In genomic region chr19:46724468-46724867, GRCh38 we compare ENCODE assay signal across 13 cellular contexts. TPM values are rescaled to one million over a fixed set of nuclear protein-coding genes. Genes with fewer than 3 reads are reported as not detected.
DNase-seq lines count a peak whose midpoint lies in the region; ATAC-seq and TF ChIP-seq lines count a peak whose summit lies in the region.
"Had no signal": no experiment of that assay in that cellular context is flagged by ENCODE, and none has a peak within 500 bp of the region (broad histone marks: within the 10 kb centered on the region; RNA-seq: fewer than 3 reads in every experiment).

No MANE protein-coding gene starts in this region.

- no peak overlapping the region for H3K4me3 ChIP-seq in osteoblast (ENCODE audit: insufficient read depth, low read length)

- peaks cover 39% of the 10 kb centered on the region for H4K20me1 ChIP-seq in osteoblast (ENCODE audit: insufficient read depth, low read length)

- H3K4me1 ChIP-seq in osteoblast (ENCODE audit: insufficient read depth, low read length): no peaks in the 10 kb centered on the region

- ATAC-seq in Right ventricle myocardium superior (ENCODE audit: poor library complexity) (no peak), left lobe of liver (no peak)

- H3K9me3 ChIP-seq in osteoblast (ENCODE audit: low read depth, low read length): no peaks in the 10 kb centered on the region

- peaks cover 36% of the 10 kb centered on the region for H3K4me1 Mint-ChIP-seq in glutamatergic neuron (ENCODE audit: low read depth, unreplicated experiment)

- H3K4me3 Mint-ChIP-seq in glutamatergic neuron (ENCODE audit: unreplicated experiment): peak overlapping the region; percentile 42

- H3K27me3 Mint-ChIP-seq in glutamatergic neuron (ENCODE audit: unreplicated experiment): peaks cover 17% of the 10 kb centered on the region

- TF ChIP-seq CTCF in glutamatergic neuron (IDR thresholded peaks at IDR 0.05; ENCODE audit: partially characterized antibody, unreplicated experiment) (no peak), osteoblast (IDR thresholded peaks at IDR 0.05; ENCODE audit: extremely low read depth, low read depth, low read length) (no peak)

- no peak overlapping the region for H3K27ac ChIP-seq in osteoblast (ENCODE audit: low read depth, low read length)

- peaks cover 27% of the 10 kb centered on the region for H3K79me2 ChIP-seq in osteoblast (ENCODE audit: insufficient read depth, low read length)

- DNase-seq in Right ventricle myocardium superior (peak; percentile 32), cardiac septum (ENCODE audit: low spot score) (no peak), NCI-H2227 (lab: John Stamatoyannopoulos, UW; ENCODE audit: unreplicated experiment) (peak; percentile 49), glutamatergic neuron (no peak), osteoblast (ENCODE audit: insufficient read length, low spot score, missing footprints) (peak; percentile 38), left lobe of liver (ENCODE audit: low spot score) (no peak), D341Med (ENCODE audit: low spot score) (no peak), HuH-7.5 (ENCODE audit: low spot score) (no peak)
- DNase-seq: DMS 273 treated with DMSO at 0.1 percent for 48 hours, GF-D8, NCI-H187, NCI-H446, NCI-H69 had no signal

- no peaks in the 10 kb centered on the region for H3K27me3 ChIP-seq in osteoblast (ENCODE audit: insufficient read depth, low read length)

- no peak overlapping the region for H3K4me2 ChIP-seq in osteoblast (ENCODE audit: insufficient read depth, low read length)

- peaks cover 20% of the 10 kb centered on the region for H3K9me3 Mint-ChIP-seq in glutamatergic neuron (ENCODE audit: unreplicated experiment)

- H3K36me3 Mint-ChIP-seq in glutamatergic neuron (ENCODE audit: unreplicated experiment): no peaks in the 10 kb centered on the region

- no peak overlapping the region for H2AFZ ChIP-seq in osteoblast (ENCODE audit: low read length)

- H3K36me3 ChIP-seq in osteoblast (ENCODE audit: insufficient read depth, low read length): peaks cover 89% of the 10 kb centered on the region

- intact Hi-C loops in Right ventricle myocardium superior (cut with DNase I) (no loop called here), cardiac septum (cut with DNase I) (no loop called here)

- H3K27ac Mint-ChIP-seq in glutamatergic neuron (ENCODE audit: unreplicated experiment): peak overlapping the region; percentile 84

RNA-seq across cellular contexts. Expression of gene PRKD2, which starts 7.6 kb away (rescaled TPM):
- total RNA-seq in Right ventricle myocardium superior (10.1 TPM), cardiac septum (13.3 TPM), glutamatergic neuron (ENCODE audit: unreplicated experiment) (54.7 TPM), osteoblast (9.0 and 9.4 TPM in 2 replicates), left lobe of liver (13.7 TPM)

RNA-seq across cellular contexts. Expression of gene FKRP, which starts 21.4 kb away (rescaled TPM):
- 13.9 TPM for total RNA-seq in Right ventricle myocardium superior
- total RNA-seq in cardiac septum: 24.2 TPM
- total RNA-seq in glutamatergic neuron (ENCODE audit: unreplicated experiment): 46.6 TPM
- total RNA-seq in osteoblast: 18.0 and 18.5 TPM in 2 replicates
- total RNA-seq in left lobe of liver: 6.6 TPM

RNA-seq across cellular contexts. Expression of gene STRN4, which starts 21.8 kb away (rescaled TPM):
- total RNA-seq in Right ventricle myocardium superior (38.4 TPM), cardiac septum (54.2 TPM), glutamatergic neuron (ENCODE audit: unreplicated experiment) (117 TPM), osteoblast (56.3 and 56.5 TPM in 2 replicates), left lobe of liver (24.1 TPM)

Comparison
In these comparisons a context has a peak if more than half of its experiments do, and no peak if none do; other contexts are left out.
1. DNase-seq: peak in Right ventricle myocardium superior (single experiment), NCI-H2227 (single experiment) and osteoblast (single experiment); none in cardiac septum (single experiment), glutamatergic neuron (single experiment), left lobe of liver (single experiment), D341Med (single experiment) and HuH-7.5 (single experiment).